In the genomic region with DNA sequence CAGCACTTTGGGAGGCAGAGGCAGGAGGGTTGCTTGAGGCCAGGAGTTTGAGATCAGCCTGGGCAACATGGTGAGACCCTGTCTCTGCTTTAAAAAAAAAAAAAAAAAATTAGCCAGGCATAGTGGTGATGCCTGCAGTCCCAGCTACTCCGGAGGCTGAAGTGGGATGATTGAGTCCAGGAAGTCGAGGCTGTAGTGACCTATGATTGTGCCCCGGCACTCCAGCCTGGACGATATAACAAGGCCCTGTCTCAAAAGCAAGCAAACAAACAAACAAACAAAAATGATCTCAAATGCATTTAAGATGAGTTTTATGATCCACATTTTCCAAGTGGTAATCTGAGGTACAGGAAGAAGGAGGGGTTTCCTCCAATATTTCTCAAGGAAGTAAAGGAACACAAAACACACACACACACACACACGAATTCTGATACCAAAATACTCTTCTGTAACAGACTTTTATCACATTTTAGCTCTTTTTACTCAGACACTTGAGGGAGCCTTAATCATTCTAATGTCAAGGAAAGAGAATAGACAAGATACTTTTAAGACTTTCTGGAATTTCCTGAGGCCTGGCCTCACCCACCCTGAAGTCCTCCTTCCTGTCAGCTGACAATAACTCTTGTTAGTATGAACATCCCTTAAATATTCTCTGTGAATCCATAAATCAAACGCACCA, we compare ENCODE assay signal across 1 cellular context.
TF ChIP-seq lines count a peak whose summit lies in the region.

No MANE protein-coding gene starts in this region.

TF ChIP-seq in HEK293, 187 proteins besides CTCF, POLR2A, EP300 and RAD21 (continued from another document):
- TF ChIP-seq, protein P1, sequence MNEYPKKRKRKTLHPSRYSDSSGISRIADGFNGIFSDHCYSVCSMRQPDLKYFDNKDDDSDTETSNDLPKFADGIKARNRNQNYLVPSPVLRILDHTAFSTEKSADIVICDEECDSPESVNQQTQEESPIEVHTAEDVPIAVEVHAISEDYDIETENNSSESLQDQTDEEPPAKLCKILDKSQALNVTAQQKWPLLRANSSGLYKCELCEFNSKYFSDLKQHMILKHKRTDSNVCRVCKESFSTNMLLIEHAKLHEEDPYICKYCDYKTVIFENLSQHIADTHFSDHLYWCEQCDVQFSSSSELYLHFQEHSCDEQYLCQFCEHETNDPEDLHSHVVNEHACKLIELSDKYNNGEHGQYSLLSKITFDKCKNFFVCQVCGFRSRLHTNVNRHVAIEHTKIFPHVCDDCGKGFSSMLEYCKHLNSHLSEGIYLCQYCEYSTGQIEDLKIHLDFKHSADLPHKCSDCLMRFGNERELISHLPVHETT (tag by site-specific recombination; IDR thresholded peaks at IDR 0.05): no peak
- no peak for TF ChIP-seq ZNF138 (tag by site-specific recombination; IDR thresholded peaks at IDR 0.05; ENCODE audit: borderline replicate concordance)
